In genomic region chr3:96428097-96428496, GRCh38 we compare ENCODE assay signal across 29 cellular contexts.
"Had no signal": no experiment of that assay in that cellular context is flagged by ENCODE, and none has a peak within 500 bp of the region (broad histone marks: within the 10 kb centered on the region; RNA-seq: fewer than 3 reads in every experiment).

No MANE protein-coding gene starts in this region.

- DNase-seq: activated B cell treated with CpG ODN at 0.5 μM for 24 hours; activated CD4-positive, alpha-beta T cell treated with anti-CD3 and anti-CD28 coated beads for 48 hours; activated CD4-positive, alpha-beta T cell treated with anti-CD3 and anti-CD28 coated beads, Interleukin-2, amount 50 U/mL, for 1 hour; activated CD4-positive, alpha-beta T cell treated with anti-CD3 and anti-CD28 coated beads, Interleukin-2, amount 50 U/mL, for 48 hours; activated CD8-positive, alpha-beta memory T cell treated with anti-CD3 and anti-CD28 coated beads for 24 hours; activated CD8-positive, alpha-beta T cell treated with anti-CD3 and anti-CD28 coated beads for 36 hours; activated effector memory CD4-positive, alpha-beta T cell treated with Interleukin-2 at 50 U/mL for 16 hours; activated gamma-delta T cell treated with Interleukin-2 at 50 U/mL for 16 hours; activated naive CD4-positive, alpha-beta T cell treated with anti-CD3 and anti-CD28 coated beads, Interleukin-2, amount 50 U/mL, for 16 hours; activated naive CD4-positive, alpha-beta T cell treated with Interleukin-2 at 50 U/mL for 16 hours; activated T-cell treated with anti-CD3 and anti-CD28 coated beads, Interleukin-2, amount 50 U/mL, for 4 hours; amniotic stem cell; anterior cingulate cortex; brain microvascular endothelial cell; dorsolateral prefrontal cortex; effector memory CD4-positive, alpha-beta T cell; endodermal cell; foreskin fibroblast; head of caudate nucleus; hippocampal formation; T1000; WERI-Rb-1 had no signal

- H3K27ac ChIP-seq: brain microvascular endothelial cell, coronary artery, dorsolateral prefrontal cortex, WERI-Rb-1 had no signal

- H3K4me3 ChIP-seq: coronary artery, dorsolateral prefrontal cortex had no signal

- ATAC-seq: activated CD4-positive, CD25-positive, alpha-beta regulatory T cell treated with anti-CD3 and anti-CD28 coated beads, Interleukin-2, amount 50 U/mL, for 24 hours; activated CD8-positive, alpha-beta T cell treated with anti-CD3 and anti-CD28 coated beads for 36 hours; activated T-cell treated with anti-CD3 and anti-CD28 coated beads, Interleukin-2, amount 50 U/mL, for 4 hours; activated T-helper 17 cell treated with anti-CD3 and anti-CD28 coated beads, Interleukin-2, amount 50 U/mL, for 72 hours; esophagus mucosa had no signal

- H3K27me3 ChIP-seq: brain microvascular endothelial cell, dorsolateral prefrontal cortex had no signal

- FAIRE-seq: astrocyte, bronchial epithelial cell, frontal cortex had no signal

- H3K36me3 ChIP-seq: brain microvascular endothelial cell, WERI-Rb-1 had no signal
